ENCODE assay signal across 18 cellular contexts in genomic region chr11:129681344-129682114, GRCh38.
"Had no signal": no experiment of that assay in that cellular context is flagged by ENCODE, and none has a peak within 500 bp of the region (broad histone marks: within the 10 kb centered on the region; RNA-seq: fewer than 3 reads in every experiment).

No MANE protein-coding gene starts in this region.

- ATAC-seq: psoas muscle; right lobe of liver; stimulated activated memory B cell treated with anti-CD40 and anti-IgM and Interleukin-4, amounts not matched to agents 10 μg/mL and 1 μg/mL and 100 μg/mL, for 72 hours had no signal

- H3K27ac ChIP-seq: colonic mucosa, psoas muscle, right lobe of liver, spleen, stomach had no signal

- H3K27me3 ChIP-seq: colonic mucosa, esophagus squamous epithelium, right lobe of liver, stomach had no signal

- H3K4me1 ChIP-seq: colonic mucosa, psoas muscle, right lobe of liver, spleen had no signal

- H3K4me3 ChIP-seq: colonic mucosa, psoas muscle, right lobe of liver, spleen had no signal

- DNase-seq: colonic mucosa; dermis blood vessel endothelial cell; esophagus squamous epithelium; foreskin melanocyte; head of caudate nucleus; hippocampal formation; kidney glomerular epithelial cell; mesendoderm; naive B cell; psoas muscle; retina; right lobe of liver; spleen; stimulated activated CD4-positive, alpha-beta T cell treated with anti-CD3 and anti-CD28 coated beads, Interleukin-15, amount 100 ng/mL, for 24 hours; stimulated activated CD4-positive, alpha-beta T cell treated with anti-CD3 and anti-CD28 coated beads, Interleukin-1b, Interleukin-23, amount 100 ng/mL, for 48 hours; stimulated activated CD4-positive, alpha-beta T cell treated with anti-CD3 and anti-CD28 coated beads, Interleukin-4, amount 100 ng/mL, for 24 hours; stomach had no signal

- H3K36me3 ChIP-seq: colonic mucosa, esophagus squamous epithelium, right lobe of liver, spleen, stomach had no signal

- H3K9me3 ChIP-seq: colonic mucosa, esophagus squamous epithelium, psoas muscle, right lobe of liver, spleen, stomach had no signal
